In genomic region chr3:171874251-171874679, GRCh38 we compare ENCODE assay signal across 1 cellular context.
TF ChIP-seq lines count a peak whose summit lies in the region.

No MANE protein-coding gene starts in this region.

TF ChIP-seq in WTC11, 78 proteins besides CTCF, POLR2A, EP300 and RAD21 (continued from another document):
- TF ChIP-seq, protein P1, sequence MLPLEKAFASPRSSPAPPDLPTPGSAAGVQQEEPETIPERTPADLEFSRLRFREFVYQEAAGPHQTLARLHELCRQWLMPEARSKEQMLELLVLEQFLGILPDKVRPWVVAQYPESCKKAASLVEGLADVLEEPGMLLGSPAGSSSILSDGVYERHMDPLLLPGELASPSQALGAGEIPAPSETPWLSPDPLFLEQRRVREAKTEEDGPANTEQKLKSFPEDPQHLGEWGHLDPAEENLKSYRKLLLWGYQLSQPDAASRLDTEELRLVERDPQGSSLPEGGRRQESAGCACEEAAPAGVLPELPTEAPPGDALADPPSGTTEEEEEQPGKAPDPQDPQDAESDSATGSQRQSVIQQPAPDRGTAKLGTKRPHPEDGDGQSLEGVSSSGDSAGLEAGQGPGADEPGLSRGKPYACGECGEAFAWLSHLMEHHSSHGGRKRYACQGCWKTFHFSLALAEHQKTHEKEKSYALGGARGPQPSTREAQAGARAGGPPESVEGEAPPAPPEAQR (CRISPR knock-in tag; IDR thresholded peaks at IDR 0.05): no peak
TF ChIP-seq in WTC11: peak in this region for 0.
